Comparison of ENCODE assay signal across 9 cellular contexts in the genomic region with DNA sequence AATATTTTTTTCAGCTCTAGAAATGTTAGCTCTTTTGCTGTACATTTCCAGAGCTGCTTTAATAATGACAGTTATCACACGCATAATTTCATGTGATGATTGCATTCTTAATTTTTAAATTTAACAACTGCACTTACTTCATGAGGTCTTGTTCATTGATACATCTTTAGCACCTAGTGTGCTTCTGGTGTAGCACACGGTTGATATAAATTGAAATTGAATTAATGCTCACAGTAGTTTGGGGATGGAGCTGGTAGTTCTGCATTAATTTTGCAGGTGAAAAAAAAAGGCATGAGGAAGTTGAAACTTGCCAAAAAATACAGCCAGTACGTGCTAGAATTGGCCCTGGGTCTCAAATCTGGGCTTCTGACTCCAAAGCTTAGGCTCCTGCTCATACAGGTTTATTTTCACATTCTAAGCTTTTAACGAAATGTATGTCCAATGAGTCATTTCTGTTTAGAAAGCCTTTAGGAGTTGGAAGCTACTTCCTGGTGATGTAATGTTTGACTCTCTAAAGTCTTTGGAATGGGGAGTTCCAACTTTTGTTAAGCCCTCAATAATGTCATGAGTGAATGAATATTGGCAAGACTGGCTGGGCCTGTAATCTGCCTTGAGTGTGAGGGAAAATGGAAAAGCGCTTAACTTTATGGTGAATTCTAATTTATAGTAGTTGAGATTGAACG. TPM values are rescaled to one million over a fixed set of nuclear protein-coding genes. Genes with fewer than 3 reads are reported as not detected.
DNase-seq lines count a peak whose midpoint lies in the region; ATAC-seq and TF ChIP-seq lines count a peak whose summit lies in the region.
"Had no signal": no experiment of that assay in that cellular context is flagged by ENCODE, and none has a peak within 500 bp of the region (broad histone marks: within the 10 kb centered on the region; RNA-seq: fewer than 3 reads in every experiment).

No MANE protein-coding gene starts in this region.

- H3K36me3 ChIP-seq in BJ (ENCODE audit: control insufficient read depth, insufficient read depth, low read length), result peaks cover 4% of the 10 kb centered on the region
- peaks cover 23 to 32% of the 10 kb centered on the region in 2 experiments for H3K36me3 ChIP-seq in mesenchymal stem cell (ENCODE audit: control insufficient read depth in 1 of 2, insufficient read depth in 2 of 2, low read depth in 1 of 2, low read length in 2 of 2)
- no peaks in the 10 kb centered on the region for H3K36me3 ChIP-seq in uterus

- H3K14ac ChIP-seq in mesenchymal stem cell (ENCODE audit: low read length in 2 of 2), result no peak overlapping the region

- POLR2A ChIA-PET in BJ (lab: Charles Lee), result interaction anchor here (0.6 to 0.7 kb wide), 2 partner anchors 61 to 62 kb away, joined by 4 to 15 read pairs; partner anchors contain the start of gene DAGLB

- no peak overlapping the region for H3K4me2 ChIP-seq in mesenchymal stem cell (ENCODE audit: low read length, poor library complexity, severe bottlenecking)

- peak; percentile 85 for DNase-seq in BJ (ENCODE audit: low read depth)
- peak; percentile 94 for DNase-seq in LoVo (ENCODE audit: low spot score)
- DNase-seq in cardiac fibroblast (ENCODE audit: low read depth in 2 of 2), result peak; percentile 90 to 98
- peak; percentile 98 for DNase-seq in mesenchymal stem cell
- DNase-seq in uterus, result no peak

- CTCF ChIA-PET in BJ (lab: Yijun Ruan, JAX), result interaction anchor here (0.6 to 1.2 kb wide), 3 partner anchors 9 to 881 kb away, joined by 3 to 7 read pairs (median 4); no protein-coding TSS in a partner anchor

- H3K27me3 ChIP-seq in BJ (ENCODE audit: control insufficient read depth, insufficient read depth, low read length) (no peaks in the 10 kb centered on the region), mesenchymal stem cell (ENCODE audit: control insufficient read depth in 1 of 2, insufficient read depth in 1 of 2, low read length in 2 of 2) (no peaks in the 10 kb centered on the region), uterus (no peaks in the 10 kb centered on the region)

- H2BK120ac ChIP-seq in mesenchymal stem cell (ENCODE audit: low read depth, low read length), result no peak overlapping the region

- H3K4me3 ChIP-seq in BJ (ENCODE audit: low read depth, low read length) (no peak overlapping the region), cardiac fibroblast (replicated peaks in 1 of 2; ENCODE audit: low read depth in 2 of 2, low read length in 2 of 2) (no peak overlapping the region), mesenchymal stem cell (ENCODE audit: insufficient read depth in 1 of 2, low read depth in 1 of 2, low read length in 2 of 2) (peak overlapping the region in 1 of 2 experiments; percentile 56), uterus (no peak overlapping the region)
- H3K4me3 ChIP-seq: HAP-1 had no signal

- no peak for TF ChIP-seq CTCF in BJ (IDR thresholded peaks at IDR 0.05; ENCODE audit: insufficient read depth, low read depth, low read length)
- TF ChIP-seq CTCF in cardiac fibroblast (IDR thresholded peaks at IDR 0.05; ENCODE audit: low read depth, low read length), result no peak
- TF ChIP-seq CTCF in uterus (IDR thresholded peaks at IDR 0.05), result no peak

- H2AFZ ChIP-seq in mesenchymal stem cell (ENCODE audit: low read depth, low read length), result no peak overlapping the region

- no peaks in the 10 kb centered on the region for H3K79me1 ChIP-seq in mesenchymal stem cell (replicated peaks; ENCODE audit: low read length, poor library complexity, severe bottlenecking)

- H3K9ac ChIP-seq in mesenchymal stem cell (ENCODE audit: low read length), result peak overlapping the region; percentile 79

- H3K4ac ChIP-seq in mesenchymal stem cell (ENCODE audit: low read depth in 1 of 2, low read length in 2 of 2), result no peak overlapping the region

- H3K18ac ChIP-seq in mesenchymal stem cell (ENCODE audit: low read depth in 1 of 2, low read length in 2 of 2), result no peak overlapping the region

- no peak for ATAC-seq in HG03469 (IDR thresholded peaks at IDR 0.05; ENCODE audit: unreplicated experiment)
- ATAC-seq in GM21619 (IDR thresholded peaks at IDR 0.05; ENCODE audit: unreplicated experiment), result no peak
- no peak for ATAC-seq in GM21360 (IDR thresholded peaks at IDR 0.05; ENCODE audit: unreplicated experiment)

- H3K9me3 ChIP-seq in mesenchymal stem cell (ENCODE audit: control insufficient read depth, low read length) (no peaks in the 10 kb centered on the region), uterus (no peaks in the 10 kb centered on the region)
- H3K9me3 ChIP-seq: HAP-1 had no signal

- H4K8ac ChIP-seq in mesenchymal stem cell (ENCODE audit: low read length), result no peak overlapping the region

- no peak overlapping the region for H2BK12ac ChIP-seq in mesenchymal stem cell (ENCODE audit: low read length in 2 of 2)

- H3K23ac ChIP-seq in mesenchymal stem cell (ENCODE audit: low read length in 2 of 2), result no peak overlapping the region

- no peak for TF ChIP-seq POLR2A in uterus (IDR thresholded peaks at IDR 0.05)

- peak overlapping the region; percentile 85 for H3K27ac ChIP-seq in mesenchymal stem cell (ENCODE audit: low read length, poor library complexity, severe bottlenecking)
- peak overlapping the region; percentile 43 to 44 for H3K27ac ChIP-seq in uterus

- 34% methylated on average over 5 of the region's 6 CpGs for WGBS in mesenchymal stem cell

- H3K4me1 ChIP-seq in mesenchymal stem cell (ENCODE audit: control insufficient read depth, insufficient read depth, low read depth, low read length) (peaks cover 24% of the 10 kb centered on the region), uterus (peaks cover 0 to 16% of the 10 kb centered on the region in 2 donors)

- H4K91ac ChIP-seq in mesenchymal stem cell (ENCODE audit: low read length), result no peak overlapping the region

- no peak overlapping the region for H2AK5ac ChIP-seq in mesenchymal stem cell (ENCODE audit: low read length, severe bottlenecking)

- no peak overlapping the region for H2BK15ac ChIP-seq in mesenchymal stem cell (ENCODE audit: low read depth, poor library complexity, severe bottlenecking)

- no peak overlapping the region for H2BK5ac ChIP-seq in mesenchymal stem cell (ENCODE audit: low read depth, low read length, poor library complexity, severe bottlenecking)

- intact Hi-C loops in uterus (cut with DNase I; ENCODE audit: low total_unique reads), result no loop called here

RNA-seq across cellular contexts. Expression of gene RAC1, which starts 10.9 kb away (rescaled TPM):
- 381 and 427 TPM in 2 replicates for polyA plus RNA-seq in BJ (2011; rRNA removed)
- 117 and 147 TPM in 2 replicates for polyA minus RNA-seq in BJ (2011; rRNA and poly(A)+ RNA removed)
- polyA plus RNA-seq in mesenchymal stem cell (2013, experiment 1 of 2), result 362 TPM
- polyA plus RNA-seq in mesenchymal stem cell (2013, experiment 2 of 2), result 378 TPM
- 100 to 1,000 TPM in 2 of 4 donors, 10 to 100 TPM in 2; 62.5 to 221 (median 106) TPM for total RNA-seq in uterus

RNA-seq across cellular contexts. Expression of gene FAM220A, which starts 36.5 kb away (rescaled TPM):
- polyA plus RNA-seq in BJ (2011; rRNA removed), result 17.5 and 20.8 TPM in 2 replicates
- polyA minus RNA-seq in BJ (2011; rRNA and poly(A)+ RNA removed), result 9.1 and 13.0 TPM in 2 replicates
- 14.7 TPM for polyA plus RNA-seq in mesenchymal stem cell (2013, experiment 1 of 2)
- polyA plus RNA-seq in mesenchymal stem cell (2013, experiment 2 of 2), result 14.3 TPM
- total RNA-seq in uterus, result 10 to 100 TPM in 2 of 4 donors, 1 to 10 TPM in 2; 1.8 to 35.2 (median 10.8) TPM

Comparison
In these comparisons a context has a peak if more than half of its experiments do, and no peak if none do; other contexts are left out.
1. DNase-seq: peak in BJ (single experiment), LoVo (single experiment), cardiac fibroblast (2 of 2) and mesenchymal stem cell (single experiment); none in uterus (0 of 2).